Comparison of ENCODE assay signal across 19 cellular contexts in the genomic region with DNA sequence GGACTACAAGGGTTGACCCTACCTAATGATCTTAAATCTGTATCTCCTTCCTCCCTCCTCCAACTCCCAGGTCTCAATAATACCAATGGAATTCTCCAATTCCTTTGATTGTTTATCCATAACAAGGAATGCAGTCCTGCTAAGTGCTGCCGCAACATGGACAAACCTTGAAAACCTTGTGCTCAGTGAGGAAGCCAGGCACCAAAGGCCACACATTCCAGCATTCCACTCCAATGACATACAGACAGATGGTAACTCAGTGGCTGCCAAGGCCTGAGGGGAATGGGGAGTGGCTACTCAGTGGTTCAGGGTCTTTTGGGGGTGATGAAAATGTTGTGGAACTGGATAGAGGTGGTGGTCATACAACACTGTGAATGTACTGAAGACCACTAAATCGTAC. TPM values are rescaled to one million over a fixed set of nuclear protein-coding genes. Genes with fewer than 3 reads are reported as not detected.
DNase-seq lines count a peak whose midpoint lies in the region; ATAC-seq, FAIRE-seq and TF ChIP-seq lines count a peak whose summit lies in the region.
"Had no signal": no experiment of that assay in that cellular context is flagged by ENCODE, and none has a peak within 500 bp of the region (broad histone marks: within the 10 kb centered on the region; RNA-seq: fewer than 3 reads in every experiment).

No MANE protein-coding gene starts in this region.

- no peak overlapping the region for H2AK5ac ChIP-seq in IMR-90 (ENCODE audit: low read depth, low read length)

- in situ Hi-C loops in IMR-90 (cut with MboI; ENCODE audit: low sequenced_read_pairs), result loop anchor here (25.0 kb wide), 1 partner anchor 423 kb away; no protein-coding TSS in a partner anchor

- no TSS peak for BruUV-seq in IMR-90 (replicated peaks; lab: Mats Ljungman, UMichigan)
- BruUV-seq in endothelial cell of umbilical vein (replicated peaks; lab: Mats Ljungman, UMichigan), result no TSS peak

- dilution Hi-C loops in IMR-90 (cut with HindIII; ENCODE audit: low sequenced_read_pairs, unreplicated experiment) (no loop called here), endothelial cell of umbilical vein (cut with MboI; ENCODE audit: extremely low pct_ligation_motif_present, low sequenced_read_pairs) (no loop called here)

- TF ChIP-seq RAD21 in IMR-90 (IDR thresholded peaks at IDR 0.05; ENCODE audit: low read length), result no peak

- no peak overlapping the region for H3K23ac ChIP-seq in IMR-90 (ENCODE audit: low read depth, low read length)

- WGBS in IMR-90 (ENCODE audit: extremely low coverage in 2 of 2, insufficient read length in 1 of 2), 2 experiments, result 100% methylated on average over 1 of the region's 2 CpGs; no CpG with 5 or more reads in 1 of the 2 experiments
- 100% methylated on average over 1 of the region's 2 CpGs; no CpG with 5 or more reads in 1 of the 2 experiments for WGBS in mesodermal cell (ENCODE audit: insufficient coverage in 2 of 2), 2 experiments

- ATAC-seq in IMR-90 (ENCODE audit: low read depth), result peak; percentile 84
- ATAC-seq: lower lobe of right lung had no signal

- peak; percentile 13 for TF ChIP-seq CTCF in AG09309 (IDR thresholded peaks at IDR 0.05; ENCODE audit: control insufficient read depth, insufficient read depth, low read depth, low read length, missing control alignments)
- no peak for TF ChIP-seq CTCF in IMR-90 (conservative IDR thresholded peaks at IDR 0.05; ENCODE audit: low read depth, low read length)
- no peak for TF ChIP-seq CTCF in endothelial cell of umbilical vein (IDR thresholded peaks at IDR 0.05; ENCODE audit: extremely low read depth in 1 of 2, insufficient read depth in 1 of 2, low read depth in 1 of 2, low read length in 2 of 2)

- CTCF ChIA-PET in IMR-90 (lab: Yijun Ruan, JAX) (no interaction called here), endothelial cell of umbilical vein (lab: Charles Lee) (interaction anchor here (1.4 to 2.9 kb wide), 11 partner anchors 12 to 427 kb away, joined by 3 to 55 read pairs (median 15); partner anchors contain the start of genes BGN and HAUS7)

- H2AFZ ChIP-seq in IMR-90 (replicated peaks; ENCODE audit: low read length, poor library complexity), result no peak overlapping the region
- H2AFZ ChIP-seq in endothelial cell of umbilical vein (ENCODE audit: low read depth, low read length), result no peak overlapping the region
- H2AFZ ChIP-seq: hepatocyte had no signal

- peak overlapping the region; percentile 45; the same call in 1 of the 2 replicates for H4K91ac ChIP-seq in IMR-90 (ENCODE audit: insufficient read depth, low read depth, low read length)

- peak overlapping the region; percentile 57 for H2BK20ac ChIP-seq in IMR-90 (ENCODE audit: low read depth, low read length)

- peaks cover under 1% of the 10 kb centered on the region; the same call in 1 of the 2 replicates for H3K36me3 ChIP-seq in IMR-90 (ENCODE audit: control insufficient read depth, insufficient read depth, low read length)
- H3K36me3 ChIP-seq in endothelial cell of umbilical vein (ENCODE audit: control insufficient read depth in 2 of 2, extremely low read depth in 1 of 2, insufficient read depth in 2 of 2, low read length in 2 of 2), result peaks cover 0 to 3% of the 10 kb centered on the region in 2 experiments
- H3K36me3 ChIP-seq in mesodermal cell (ENCODE audit: control insufficient read depth, insufficient read depth, low read length), result peaks cover 8% of the 10 kb centered on the region
- H3K36me3 ChIP-seq: ovary, transverse colon had no signal

- H4K5ac ChIP-seq in IMR-90 (ENCODE audit: low read depth, low read length), result no peak overlapping the region

- H3K9me3 ChIP-seq in IMR-90 (ENCODE audit: control insufficient read depth, insufficient read depth, low read length) (no peaks in the 10 kb centered on the region; the same call in 1 of the 2 replicates), endothelial cell of umbilical vein (replicated peaks; ENCODE audit: control insufficient read depth, insufficient read depth, low read length) (no peaks in the 10 kb centered on the region), mesodermal cell (ENCODE audit: control insufficient read depth, low read length) (no peaks in the 10 kb centered on the region)
- H3K9me3 ChIP-seq: BLaER1 treated with 17β-estradiol and CSF1 and Interleukin-3, amounts not matched to agents 10 nM and 100 nM; lower lobe of right lung; ovary; transverse colon had no signal

- H4K20me1 ChIP-seq in IMR-90 (ENCODE audit: insufficient read depth, low read length) (no peaks in the 10 kb centered on the region), endothelial cell of umbilical vein (replicated peaks; ENCODE audit: control insufficient read depth, extremely low read depth, insufficient read depth, low read length) (no peaks in the 10 kb centered on the region)

- no peaks in the 10 kb centered on the region for H3K79me1 ChIP-seq in IMR-90 (ENCODE audit: low read depth in 1 of 2, low read length in 2 of 2)

- no peak overlapping the region; the same call in 1 of the 2 replicates for H3K18ac ChIP-seq in IMR-90 (ENCODE audit: low read depth, low read length)

- H3K27ac ChIP-seq in IMR-90 (ENCODE audit: insufficient read depth, low read length), result peak overlapping the region; percentile 42; the same call in 1 of the 2 replicates
- H3K27ac ChIP-seq in endothelial cell of umbilical vein (ENCODE audit: insufficient read depth, low read depth, low read length), result peak overlapping the region; percentile 58
- H3K27ac ChIP-seq in mesodermal cell (ENCODE audit: low read depth, low read length, severe bottlenecking), result peak overlapping the region; percentile 75
- H3K27ac ChIP-seq: BLaER1 treated with 17β-estradiol and CSF1 and Interleukin-3, amounts not matched to agents 10 nM and 100 nM; hepatocyte; lower lobe of right lung; ovary; transverse colon had no signal

- H3K14ac ChIP-seq in IMR-90 (replicated peaks; ENCODE audit: low read depth, low read length), result no peak overlapping the region

- H3K56ac ChIP-seq in IMR-90 (ENCODE audit: extremely low read depth, insufficient read depth, low read length), result no peak overlapping the region

- intact Hi-C loops in IMR-90 (cut with micrococcal nuclease), result loop anchor here (2.0 kb wide), 2 partner anchors 47 to 427 kb away; no protein-coding TSS in a partner anchor
- intact Hi-C loops in endothelial cell of umbilical vein (cut with micrococcal nuclease), result loop anchor here (1.0 kb wide), 1 partner anchor 47 kb away; no protein-coding TSS in a partner anchor

- no peak overlapping the region for H3K4me2 ChIP-seq in IMR-90 (ENCODE audit: low read depth, low read length)
- no peak overlapping the region for H3K4me2 ChIP-seq in endothelial cell of umbilical vein (ENCODE audit: insufficient read depth, low read length)
- H3K4me2 ChIP-seq: BLaER1 treated with 17β-estradiol and CSF1 and Interleukin-3, amounts not matched to agents 10 nM and 100 nM; hepatocyte had no signal

- peak overlapping the region; percentile 28 for H2BK5ac ChIP-seq in IMR-90 (ENCODE audit: low read depth, low read length, poor library complexity, severe bottlenecking)

- no peak for FAIRE-seq in endothelial cell of umbilical vein (lab: Jason Lieb, UNC)
- FAIRE-seq: endometrium had no signal

- 0 out of 2 replicates have a peak overlapping the region, but pooled peaks have one; percentile 30 for H2BK120ac ChIP-seq in IMR-90 (ENCODE audit: low read depth, low read length)

- no peak overlapping the region; the same call in 2 of the 3 replicates for H2BK15ac ChIP-seq in IMR-90 (ENCODE audit: low read depth, low read length)

- H3K4me3 ChIP-seq in AG09309 (ENCODE audit: control insufficient read depth, low read depth, low read length) (no peak overlapping the region), IMR-90 (ENCODE audit: insufficient read depth, low read depth, low read length) (no peak overlapping the region), endothelial cell of umbilical vein (replicated peaks in 1 of 3; ENCODE audit: insufficient read depth in 1 of 3, low read depth in 1 of 3, low read length in 3 of 3) (no peak overlapping the region), mesodermal cell (ENCODE audit: extremely low read depth, insufficient read depth, low read length, poor library complexity, severe bottlenecking) (no peak overlapping the region)
- H3K4me3 ChIP-seq: BLaER1 treated with 17β-estradiol and CSF1 and Interleukin-3, amounts not matched to agents 10 nM and 100 nM; hepatocyte; lower lobe of right lung; ovary; transverse colon had no signal

- POLR2A ChIA-PET in IMR-90 (lab: Charles Lee; ENCODE audit: unreplicated experiment) (no interaction called here), endothelial cell of umbilical vein (lab: Charles Lee) (no interaction called here)

- no peak overlapping the region for H3K9ac ChIP-seq in IMR-90 (ENCODE audit: low read depth, low read length)
- H3K9ac ChIP-seq in endothelial cell of umbilical vein (replicated peaks; ENCODE audit: extremely low read depth, insufficient read depth, low read length), result no peak overlapping the region
- H3K9ac ChIP-seq: BLaER1 treated with 17β-estradiol and CSF1 and Interleukin-3, amounts not matched to agents 10 nM and 100 nM had no signal

- DNase-seq in AG09309 (ENCODE audit: low read depth) (no peak), IMR-90 (peak; percentile 79), endothelial cell of umbilical vein (ENCODE audit: low read depth, low spot score) (peak; percentile 71), activated gamma-delta T cell treated with Interleukin-2 at 50 U/mL for 16 hours (no peak), NCI-H1105 (lab: John Stamatoyannopoulos, UW) (no peak), superior temporal gyrus (ENCODE audit: extremely low spot score) (no peak)
- DNase-seq in central memory CD4-positive, alpha-beta T cell, result no peak
- DNase-seq: activated CD4-positive, alpha-beta memory T cell treated with anti-CD3 and anti-CD28 coated beads for 36 hours; lower lobe of right lung; ovary; SIG-M5; stimulated activated CD8-positive, alpha-beta memory T cell treated with anti-CD3 and anti-CD28 coated beads, Interleukin-4, amount 100 ng/mL, for 48 hours; transverse colon had no signal

- H4K8ac ChIP-seq in IMR-90 (ENCODE audit: low read depth in 2 of 2, low read length in 2 of 2), result peak overlapping the region in 1 of 2 experiments; percentile 6; a peak in 1 of 4 replicates

- H3K9me1 ChIP-seq in IMR-90 (ENCODE audit: insufficient read depth, low read length) (no peaks in the 10 kb centered on the region; the same call in 1 of the 2 replicates), endothelial cell of umbilical vein (replicated peaks; ENCODE audit: control insufficient read depth, extremely low read depth, insufficient read depth, low read length) (no peaks in the 10 kb centered on the region)

- no peak overlapping the region for H2AK9ac ChIP-seq in IMR-90 (replicated peaks; ENCODE audit: low read depth, low read length, poor library complexity)

- peak overlapping the region; percentile 42; the same call in 1 of the 2 replicates for H3K4ac ChIP-seq in IMR-90 (ENCODE audit: low read depth, low read length)

- H3K27me3 ChIP-seq in IMR-90 (ENCODE audit: control insufficient read depth, insufficient read depth, low read length), result no peaks in the 10 kb centered on the region
- H3K27me3 ChIP-seq in endothelial cell of umbilical vein (ENCODE audit: control insufficient read depth in 2 of 2, insufficient read depth in 2 of 2, low read length in 2 of 2), result no peaks in the 10 kb centered on the region
- H3K27me3 ChIP-seq: hepatocyte, ovary, transverse colon had no signal

- no peaks in the 10 kb centered on the region for H3K79me2 ChIP-seq in endothelial cell of umbilical vein (ENCODE audit: control insufficient read depth, insufficient read depth, low read length)
- H3K79me2 ChIP-seq: hepatocyte had no signal

- H3K4me1 ChIP-seq in IMR-90 (ENCODE audit: control insufficient read depth, insufficient read depth, low read length) (no peaks in the 10 kb centered on the region; the same call in 1 of the 2 replicates), endothelial cell of umbilical vein (ENCODE audit: control insufficient read depth, extremely low read depth, insufficient read depth, low read length) (peaks cover 5% of the 10 kb centered on the region), mesodermal cell (ENCODE audit: control insufficient read depth, insufficient read depth, low read length, poor library complexity, severe bottlenecking) (peaks cover 17% of the 10 kb centered on the region)
- H3K4me1 ChIP-seq: lower lobe of right lung, transverse colon had no signal

- TF ChIP-seq POLR2A in IMR-90 (IDR thresholded peaks at IDR 0.05; ENCODE audit: low read depth, low read length) (no peak), endothelial cell of umbilical vein (IDR thresholded peaks at IDR 0.05; ENCODE audit: low read depth, low read length) (no peak)

RNA-seq across cellular contexts. Expression of gene HAUS7, which starts 10.4 kb away (rescaled TPM):
- total RNA-seq in IMR-90 (2012; rRNA removed) (10.8 TPM in 2 replicates), endothelial cell of umbilical vein (30.6 and 46.4 TPM in 2 replicates)
- polyA plus RNA-seq in IMR-90 (2012; rRNA removed) (25.9 and 27.7 TPM in 2 replicates), endothelial cell of umbilical vein (31.0 and 33.4 TPM in 2 replicates)
- polyA plus RNA-seq in IMR-90 (2012; cell fraction: cytosol; rRNA removed), result 22.1 and 24.3 TPM in 2 replicates
- polyA plus RNA-seq in IMR-90 (2012; cell fraction: nucleus; rRNA removed; ENCODE audit: low replicate concordance), result 188 and 200 TPM in 2 replicates
- 28.1 and 34.5 TPM in 2 replicates for polyA plus RNA-seq in endothelial cell of umbilical vein (2011; cell fraction: cytosol; rRNA removed)
- 76.6 and 103 TPM in 2 replicates for polyA plus RNA-seq in endothelial cell of umbilical vein (2011; cell fraction: nucleus; rRNA removed)
- polyA plus RNA-seq in endothelial cell of umbilical vein (2012), result 23.4 and 27.4 TPM in 2 replicates
- 16.4 and 29.5 TPM in 2 replicates for polyA minus RNA-seq in endothelial cell of umbilical vein
- polyA minus RNA-seq in endothelial cell of umbilical vein (2011; cell fraction: cytosol; rRNA and poly(A)+ RNA removed), result 34.5 TPM
- 10.4 and 11.6 TPM in 2 replicates for polyA minus RNA-seq in endothelial cell of umbilical vein (2011; cell fraction: nucleus; rRNA and poly(A)+ RNA removed)
- 22.9 TPM for polyA plus RNA-seq in mesodermal cell (2013, experiment 1 of 2)
- 20.7 TPM for polyA plus RNA-seq in mesodermal cell (2013, experiment 2 of 2)

RNA-seq across cellular contexts. Expression of gene TREX2, which starts 14.1 kb away (rescaled TPM):
- 0.36 and 0.56 TPM in 2 replicates for total RNA-seq in IMR-90 (2012; rRNA removed)
- 0.84 and 1.1 TPM in 2 replicates for polyA plus RNA-seq in IMR-90 (2012; rRNA removed)
- polyA plus RNA-seq in IMR-90 (2012; cell fraction: cytosol; rRNA removed), result 0.30 and 0.63 TPM in 2 replicates
- 8.3 and 18.4 TPM in 2 replicates for polyA plus RNA-seq in IMR-90 (2012; cell fraction: nucleus; rRNA removed; ENCODE audit: low replicate concordance)
- 0.82 and 1.9 TPM in 2 replicates for total RNA-seq in endothelial cell of umbilical vein
- polyA plus RNA-seq in endothelial cell of umbilical vein, result 0.99 and 1.9 TPM in 2 replicates
- polyA plus RNA-seq in endothelial cell of umbilical vein (2011; cell fraction: cytosol; rRNA removed), result 0.09 and 0.23 TPM in 2 replicates
- polyA plus RNA-seq in endothelial cell of umbilical vein (2011; cell fraction: nucleus; rRNA removed), result 3.0 TPM in 2 replicates
- 0.25 TPM in 1 of 2 replicates, not detected in the other for polyA plus RNA-seq in endothelial cell of umbilical vein (2012)
- 0.32 and 0.36 TPM in 2 replicates for polyA minus RNA-seq in endothelial cell of umbilical vein
- polyA minus RNA-seq in endothelial cell of umbilical vein (2011; cell fraction: cytosol; rRNA and poly(A)+ RNA removed), result not detected
- 0.63 and 0.96 TPM in 2 replicates for polyA minus RNA-seq in endothelial cell of umbilical vein (2011; cell fraction: nucleus; rRNA and poly(A)+ RNA removed)
- polyA plus RNA-seq in mesodermal cell (2013, experiment 1 of 2), result not detected
- not detected for polyA plus RNA-seq in mesodermal cell (2013, experiment 2 of 2)

RNA-seq across cellular contexts. Expression of gene BGN, which starts 34.8 kb away (rescaled TPM):
- total RNA-seq in IMR-90 (2012; rRNA removed) (10.0 and 11.3 TPM in 2 replicates), endothelial cell of umbilical vein (453 and 479 TPM in 2 replicates)
- polyA plus RNA-seq in IMR-90 (2012; rRNA removed) (269 and 298 TPM in 2 replicates), endothelial cell of umbilical vein (879 and 880 TPM in 2 replicates)
- 360 and 422 TPM in 2 replicates for polyA plus RNA-seq in IMR-90 (2012; cell fraction: cytosol; rRNA removed)
- 90.5 and 138 TPM in 2 replicates for polyA plus RNA-seq in IMR-90 (2012; cell fraction: nucleus; rRNA removed; ENCODE audit: low replicate concordance)
- 626 and 746 TPM in 2 replicates for polyA plus RNA-seq in endothelial cell of umbilical vein (2011; cell fraction: cytosol; rRNA removed)
- polyA plus RNA-seq in endothelial cell of umbilical vein (2011; cell fraction: nucleus; rRNA removed), result 244 and 299 TPM in 2 replicates
- 316 and 701 TPM in 2 replicates for polyA plus RNA-seq in endothelial cell of umbilical vein (2012)
- polyA minus RNA-seq in endothelial cell of umbilical vein, result 471 and 514 TPM in 2 replicates
- not detected for polyA minus RNA-seq in endothelial cell of umbilical vein (2011; cell fraction: cytosol; rRNA and poly(A)+ RNA removed)
- 104 and 164 TPM in 2 replicates for polyA minus RNA-seq in endothelial cell of umbilical vein (2011; cell fraction: nucleus; rRNA and poly(A)+ RNA removed)
- polyA plus RNA-seq in mesodermal cell (2013, experiment 1 of 2), result 158 TPM
- polyA plus RNA-seq in mesodermal cell (2013, experiment 2 of 2), result 104 TPM
- total RNA-seq: activated CD4-positive, alpha-beta memory T cell treated with anti-CD3 and anti-CD28 coated beads for 36 hours; activated T-helper 2 cell treated with anti-CD3 and anti-CD28 coated beads, Interferon-gamma antibody, Interleukin-2, Interleukin-4, amounts not matched to agents 10 μg/mL and 5 μg/mL and 100 μg/mL, durations not matched to agents 14 hours and 24 hours and 36 hours; H4 had no signal

RNA-seq across cellular contexts. Expression of gene ZFP92, which starts 48.7 kb away (rescaled TPM):
- total RNA-seq in IMR-90 (2012; rRNA removed), result under 0.01 TPM in 2 replicates
- 0.03 and 0.04 TPM in 2 replicates for polyA plus RNA-seq in IMR-90 (2012; rRNA removed)
- polyA plus RNA-seq in IMR-90 (2012; cell fraction: cytosol; rRNA removed), result 0.01 and 0.04 TPM in 2 replicates
- 0.14 and 0.19 TPM in 2 replicates for polyA plus RNA-seq in IMR-90 (2012; cell fraction: nucleus; rRNA removed; ENCODE audit: low replicate concordance)
- 1.2 TPM in 2 replicates for total RNA-seq in endothelial cell of umbilical vein
- polyA plus RNA-seq in endothelial cell of umbilical vein, result 0.36 and 0.43 TPM in 2 replicates
- polyA plus RNA-seq in endothelial cell of umbilical vein (2011; cell fraction: cytosol; rRNA removed), result 0.26 and 0.37 TPM in 2 replicates
- polyA plus RNA-seq in endothelial cell of umbilical vein (2011; cell fraction: nucleus; rRNA removed), result 0.94 and 1.0 TPM in 2 replicates
- 1.4 and 1.8 TPM in 2 replicates for polyA plus RNA-seq in endothelial cell of umbilical vein (2012)
- polyA minus RNA-seq in endothelial cell of umbilical vein, result 0.56 and 0.96 TPM in 2 replicates
- not detected for polyA minus RNA-seq in endothelial cell of umbilical vein (2011; cell fraction: cytosol; rRNA and poly(A)+ RNA removed)
- 0.82 TPM in 2 replicates for polyA minus RNA-seq in endothelial cell of umbilical vein (2011; cell fraction: nucleus; rRNA and poly(A)+ RNA removed)
- 0.18 TPM for polyA plus RNA-seq in mesodermal cell (2013, experiment 1 of 2)
- polyA plus RNA-seq in mesodermal cell (2013, experiment 2 of 2), result 0.10 TPM
- total RNA-seq: H4 had no signal

RNA-seq across cellular contexts. Expression of gene ATP2B3, which starts 57.5 kb away (rescaled TPM):
- under 0.01 TPM in 1 of 2 replicates, not detected in the other for total RNA-seq in IMR-90 (2012; rRNA removed)
- polyA plus RNA-seq in IMR-90 (2012; rRNA removed), result 0.03 and 0.06 TPM in 2 replicates
- 0.03 TPM in 1 of 2 replicates, not detected in the other for polyA plus RNA-seq in IMR-90 (2012; cell fraction: cytosol; rRNA removed)
- 0.26 and 0.38 TPM in 2 replicates for polyA plus RNA-seq in IMR-90 (2012; cell fraction: nucleus; rRNA removed; ENCODE audit: low replicate concordance)
- 0.07 and 0.16 TPM in 2 replicates for total RNA-seq in endothelial cell of umbilical vein
- polyA plus RNA-seq in endothelial cell of umbilical vein, result 0.01 and 0.02 TPM in 2 replicates
- 0.01 TPM in 1 of 2 replicates, not detected in the other for polyA plus RNA-seq in endothelial cell of umbilical vein (2011; cell fraction: cytosol; rRNA removed)
- 0.33 and 0.48 TPM in 2 replicates for polyA plus RNA-seq in endothelial cell of umbilical vein (2011; cell fraction: nucleus; rRNA removed)
- not detected in 2 replicates for polyA plus RNA-seq in endothelial cell of umbilical vein (2012)
- polyA minus RNA-seq in endothelial cell of umbilical vein, result not detected in 2 replicates
- polyA minus RNA-seq in endothelial cell of umbilical vein (2011; cell fraction: cytosol; rRNA and poly(A)+ RNA removed), result not detected
- polyA minus RNA-seq in endothelial cell of umbilical vein (2011; cell fraction: nucleus; rRNA and poly(A)+ RNA removed), result 0.24 TPM in 1 of 2 replicates, not detected in the other
- 0.18 TPM for polyA plus RNA-seq in mesodermal cell (2013, experiment 1 of 2)
- polyA plus RNA-seq in mesodermal cell (2013, experiment 2 of 2), result 0.46 TPM
- total RNA-seq: activated CD4-positive, alpha-beta memory T cell treated with anti-CD3 and anti-CD28 coated beads for 36 hours; activated T-helper 2 cell treated with anti-CD3 and anti-CD28 coated beads, Interferon-gamma antibody, Interleukin-2, Interleukin-4, amounts not matched to agents 10 μg/mL and 5 μg/mL and 100 μg/mL, durations not matched to agents 14 hours and 24 hours and 36 hours; H4; hepatocyte; lower lobe of right lung; transverse colon had no signal

Comparison
In these comparisons a context has a peak if more than half of its experiments do, and no peak if none do; other contexts are left out.
1. DNase-seq: peak in IMR-90 (single experiment) and endothelial cell of umbilical vein (single experiment); none in AG09309 (single experiment), activated gamma-delta T cell treated with Interleukin-2 at 50 U/mL for 16 hours (single experiment), NCI-H1105 (single experiment), central memory CD4-positive, alpha-beta T cell (single experiment) and superior temporal gyrus (single experiment).
2. RNA of gene BGN, which starts 34.8 kb away (total RNA-seq): 453 to 479 TPM in endothelial cell of umbilical vein; 10.0 to 11.3 TPM in IMR-90; every median in the first group is over 10 times any median in the second.
3. Peak in every context shown above with its lines, with median percentiles within 50 percentile points of each other: H3K27ac ChIP-seq.